ENCODE assay signal across 1 cellular context in genomic region chr1:161382214-161383019, GRCh38.
TF ChIP-seq lines count a peak whose summit lies in the region.

No MANE protein-coding gene starts in this region.

TF ChIP-seq in Ishikawa, 13 proteins besides CTCF, POLR2A, EP300 and RAD21 (continued from another document):
- no peak for TF ChIP-seq EGR1 (IDR thresholded peaks at IDR 0.05)
TF ChIP-seq in Ishikawa: peak in this region for 0.
